ENCODE assay signal across 20 cellular contexts in the genomic region with DNA sequence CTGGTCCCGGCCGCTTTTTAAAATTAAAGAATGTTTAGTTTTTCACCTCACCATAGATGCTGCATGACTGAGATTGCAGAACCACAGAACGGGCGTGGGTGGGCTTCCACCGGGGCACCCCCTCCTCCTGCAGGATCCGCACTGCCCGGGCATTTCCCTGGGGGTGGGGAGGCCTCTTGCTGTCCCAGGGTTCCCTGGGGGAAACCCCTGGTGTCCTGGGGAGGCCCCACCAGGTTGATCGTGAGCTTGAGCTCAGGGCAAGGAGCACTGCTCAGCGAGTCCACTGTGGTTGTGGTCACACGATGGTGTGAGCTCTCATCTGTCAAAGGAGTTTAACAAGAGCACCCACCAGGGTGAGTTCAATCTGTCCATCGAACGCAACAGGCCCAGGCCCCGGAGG. TPM values are rescaled to one million over a fixed set of nuclear protein-coding genes. Genes with fewer than 3 reads are reported as not detected.
A peak's percentile ranks its signal among the peaks of the same experiment; 100 is the strongest.
DNase-seq lines count a peak whose midpoint lies in the region; TF ChIP-seq lines count a peak whose summit lies in the region.
"Had no signal": no experiment of that assay in that cellular context is flagged by ENCODE, and none has a peak within 500 bp of the region (broad histone marks: within the 10 kb centered on the region; RNA-seq: fewer than 3 reads in every experiment).

No MANE protein-coding gene starts in this region.

- intact Hi-C loops in activated T-helper 2 cell treated with anti-CD3 and anti-CD28 coated beads, Interferon-gamma antibody, Interleukin-2, Interleukin-4, amounts not matched to agents 10 μg/mL and 5 μg/mL and 100 μg/mL, durations not matched to agents 14 hours and 24 hours and 36 hours (cut with micrococcal nuclease): no loop called here

- H3K4me3 ChIP-seq in BLaER1 treated with 17β-estradiol and CSF1 and Interleukin-3, amounts not matched to agents 10 nM and 100 nM: no peak overlapping the region
- H3K4me3 ChIP-seq in OCI-LY1 (ENCODE audit: low read depth, low read length, poor library complexity, severe bottlenecking) (no peak overlapping the region), iPS-15b (ENCODE audit: low read depth, low read length) (no peak overlapping the region)
- H3K4me3 ChIP-seq: sigmoid colon, vagina had no signal

- no peaks in the 10 kb centered on the region for H3K9me3 Mint-ChIP-seq in activated CD4-positive, alpha-beta T cell treated with anti-CD3 and anti-CD28 coated beads, Interleukin-2, amount 10 ng/mL, durations not matched to agents 7 days and 5 days
- no peaks in the 10 kb centered on the region for H3K9me3 Mint-ChIP-seq in activated T-helper 2 cell treated with anti-CD3 and anti-CD28 coated beads, Interferon-gamma antibody, Interleukin-2, Interleukin-4, amounts not matched to agents 10 μg/mL and 5 μg/mL and 100 μg/mL, durations not matched to agents 14 hours and 24 hours and 36 hours
- H3K9me3 Mint-ChIP-seq: nephron had no signal

- peaks cover 9% of the 10 kb centered on the region for H3K4me1 Mint-ChIP-seq in activated CD4-positive, alpha-beta T cell treated with anti-CD3 and anti-CD28 coated beads, Interleukin-2, amount 10 ng/mL, durations not matched to agents 7 days and 5 days
- peaks cover 8% of the 10 kb centered on the region for H3K4me1 Mint-ChIP-seq in activated T-helper 2 cell treated with anti-CD3 and anti-CD28 coated beads, Interferon-gamma antibody, Interleukin-2, Interleukin-4, amounts not matched to agents 10 μg/mL and 5 μg/mL and 100 μg/mL, durations not matched to agents 14 hours and 24 hours and 36 hours (ENCODE audit: low read depth)

- peaks cover 49 to 98% (median 90%) of the 10 kb centered on the region in 10 experiments for H3K4me1 ChIP-seq in BLaER1 treated with 17β-estradiol and CSF1 and Interleukin-3, amounts not matched to agents 10 nM and 100 nM
- H3K4me1 ChIP-seq in OCI-LY1 (ENCODE audit: insufficient read depth, low read length, severe bottlenecking): peaks cover 44% of the 10 kb centered on the region
- H3K4me1 ChIP-seq in iPS-15b (ENCODE audit: control insufficient read depth, insufficient read depth, low read length): peaks cover 4% of the 10 kb centered on the region

- TF ChIP-seq CTCF in OCI-LY1 (IDR thresholded peaks at IDR 0.05; ENCODE audit: low read length): no peak

- H4K20me1 ChIP-seq in BLaER1 treated with 17β-estradiol and CSF1 and Interleukin-3, amounts not matched to agents 10 nM and 100 nM: peaks cover 0 to 4% (median 0%) of the 10 kb centered on the region in 11 experiments; a peak in 2 of 22 replicates
- no peaks in the 10 kb centered on the region for H4K20me1 ChIP-seq in OCI-LY1 (ENCODE audit: insufficient read depth, low read length)

- peak overlapping the region; percentile 32 to 95 (median 77) for H3K4me2 ChIP-seq in BLaER1 treated with 17β-estradiol and CSF1 and Interleukin-3, amounts not matched to agents 10 nM and 100 nM
- H3K4me2 ChIP-seq in OCI-LY1 (ENCODE audit: low read length): no peak overlapping the region

- no peaks in the 10 kb centered on the region for H3K36me3 Mint-ChIP-seq in activated CD4-positive, alpha-beta T cell treated with anti-CD3 and anti-CD28 coated beads, Interleukin-2, amount 10 ng/mL, durations not matched to agents 7 days and 5 days (ENCODE audit: low read depth)
- H3K36me3 Mint-ChIP-seq in activated T-helper 2 cell treated with anti-CD3 and anti-CD28 coated beads, Interferon-gamma antibody, Interleukin-2, Interleukin-4, amounts not matched to agents 10 μg/mL and 5 μg/mL and 100 μg/mL, durations not matched to agents 14 hours and 24 hours and 36 hours (ENCODE audit: low read depth): no peaks in the 10 kb centered on the region

- peak; percentile 40 for DNase-seq in activated CD4-positive, alpha-beta T cell treated with anti-CD3 and anti-CD28 coated beads for 48 hours
- no peak for DNase-seq in activated CD4-positive, alpha-beta T cell treated with anti-CD3 and anti-CD28 coated beads, Interleukin-2, amount 10 ng/mL, durations not matched to agents 7 days and 5 days
- no peak for DNase-seq in activated T-helper 2 cell treated with anti-CD3 and anti-CD28 coated beads, Interferon-gamma antibody, Interleukin-2, Interleukin-4, amounts not matched to agents 10 μg/mL and 5 μg/mL and 100 μg/mL, durations not matched to agents 14 hours and 24 hours and 36 hours (ENCODE audit: low spot score)
- no peak for DNase-seq in NCI-H1417 treated with DMSO at 0.1 percent for 48 hours (lab: John Stamatoyannopoulos, UW)
- no peak for DNase-seq in GM19240 (ENCODE audit: insufficient read length, low spot score)
- DNase-seq: activated gamma-delta T cell treated with Interleukin-2 at 50 U/mL for 16 hours; aorta; BE2C; effector CD8-positive, alpha-beta T cell; EL; left colon; mesendoderm; NCI-H2029 treated with DMSO at 0.1 percent for 48 hours; NK-92 treated with Interleukin-12 subunit alpha and Interleukin-12 subunit beta, amount 100 ng/mL, for 24 hours; sigmoid colon had no signal

- peak overlapping the region in 3 of 11 experiments; percentile 21 to 26 (median 22); a peak in 5 of 22 replicates for H3K9ac ChIP-seq in BLaER1 treated with 17β-estradiol and CSF1 and Interleukin-3, amounts not matched to agents 10 nM and 100 nM
- H3K9ac ChIP-seq in OCI-LY1 (ENCODE audit: low read length): no peak overlapping the region
- H3K9ac ChIP-seq in iPS-15b (ENCODE audit: low read depth, low read length): peak overlapping the region; percentile 37

- no peak overlapping the region for H3K4me3 Mint-ChIP-seq in activated CD4-positive, alpha-beta T cell treated with anti-CD3 and anti-CD28 coated beads, Interleukin-2, amount 10 ng/mL, durations not matched to agents 7 days and 5 days
- no peak overlapping the region for H3K4me3 Mint-ChIP-seq in activated T-helper 2 cell treated with anti-CD3 and anti-CD28 coated beads, Interferon-gamma antibody, Interleukin-2, Interleukin-4, amounts not matched to agents 10 μg/mL and 5 μg/mL and 100 μg/mL, durations not matched to agents 14 hours and 24 hours and 36 hours (ENCODE audit: low read depth)
- H3K4me3 Mint-ChIP-seq: nephron had no signal

- H3K9me3 ChIP-seq in BLaER1 treated with 17β-estradiol and CSF1 and Interleukin-3, amounts not matched to agents 10 nM and 100 nM (replicated peaks in 1 of 11): peaks cover 0 to 6% (median 0%) of the 10 kb centered on the region in 11 experiments; a peak in 1 of 22 replicates
- H3K9me3 ChIP-seq in OCI-LY1 (ENCODE audit: low read length) (peaks cover 4% of the 10 kb centered on the region), iPS-15b (ENCODE audit: control insufficient read depth, insufficient read depth, low read length) (no peaks in the 10 kb centered on the region)
- H3K9me3 ChIP-seq: BE2C, sigmoid colon, vagina had no signal

- no peak overlapping the region for H3K27ac Mint-ChIP-seq in activated CD4-positive, alpha-beta T cell treated with anti-CD3 and anti-CD28 coated beads, Interleukin-2, amount 10 ng/mL, durations not matched to agents 7 days and 5 days
- no peak overlapping the region for H3K27ac Mint-ChIP-seq in activated T-helper 2 cell treated with anti-CD3 and anti-CD28 coated beads, Interferon-gamma antibody, Interleukin-2, Interleukin-4, amounts not matched to agents 10 μg/mL and 5 μg/mL and 100 μg/mL, durations not matched to agents 14 hours and 24 hours and 36 hours
- H3K27ac Mint-ChIP-seq: nephron had no signal

- no peaks in the 10 kb centered on the region for H3K9me2 ChIP-seq in OCI-LY1 (ENCODE audit: low read depth, low read length)

- H2AFZ ChIP-seq in OCI-LY1 (ENCODE audit: low read length): no peak overlapping the region

- peak overlapping the region in 3 of 11 experiments; percentile 23 to 35 (median 35); a peak in 3 of 22 replicates for H3K27ac ChIP-seq in BLaER1 treated with 17β-estradiol and CSF1 and Interleukin-3, amounts not matched to agents 10 nM and 100 nM
- peak overlapping the region; percentile 74 for H3K27ac ChIP-seq in OCI-LY1 (ENCODE audit: low read depth, low read length, poor library complexity, severe bottlenecking)
- H3K27ac ChIP-seq: sigmoid colon, vagina had no signal

- H3K27me3 ChIP-seq in BLaER1 treated with 17β-estradiol and CSF1 and Interleukin-3, amounts not matched to agents 10 nM and 100 nM: peaks cover 0 to 18% (median 0%) of the 10 kb centered on the region in 11 experiments; a peak in 6 of 22 replicates
- H3K27me3 ChIP-seq in OCI-LY1 (ENCODE audit: insufficient read depth, low read length) (no peaks in the 10 kb centered on the region), iPS-15b (ENCODE audit: control insufficient read depth, insufficient read depth, low read length) (peaks cover 13% of the 10 kb centered on the region)

- peaks cover 13% of the 10 kb centered on the region for H3K27me3 Mint-ChIP-seq in activated CD4-positive, alpha-beta T cell treated with anti-CD3 and anti-CD28 coated beads, Interleukin-2, amount 10 ng/mL, durations not matched to agents 7 days and 5 days
- H3K27me3 Mint-ChIP-seq in activated T-helper 2 cell treated with anti-CD3 and anti-CD28 coated beads, Interferon-gamma antibody, Interleukin-2, Interleukin-4, amounts not matched to agents 10 μg/mL and 5 μg/mL and 100 μg/mL, durations not matched to agents 14 hours and 24 hours and 36 hours (ENCODE audit: low read depth): peaks cover 18% of the 10 kb centered on the region

- POLR2A ChIA-PET in activated CD4-positive, alpha-beta T cell treated with anti-CD3 and anti-CD28 coated beads, Interleukin-2, amount 10 ng/mL, durations not matched to agents 7 days and 5 days (lab: Charles Lee): no interaction called here

- H3F3A ChIP-seq in OCI-LY1 (ENCODE audit: insufficient read depth, low read length): peaks cover 8% of the 10 kb centered on the region; the same call in 1 of the 2 replicates

- no peaks in the 10 kb centered on the region for H3K36me3 ChIP-seq in BLaER1 treated with 17β-estradiol and CSF1 and Interleukin-3, amounts not matched to agents 10 nM and 100 nM
- peaks cover 7% of the 10 kb centered on the region; the same call in 1 of the 2 replicates for H3K36me3 ChIP-seq in OCI-LY1 (ENCODE audit: insufficient read depth, low read length)
- H3K36me3 ChIP-seq in iPS-15b (ENCODE audit: control insufficient read depth, insufficient read depth, low read length): no peaks in the 10 kb centered on the region
- H3K36me3 ChIP-seq: BE2C, sigmoid colon, vagina had no signal

- CTCF ChIA-PET in activated CD4-positive, alpha-beta T cell treated with anti-CD3 and anti-CD28 coated beads, Interleukin-2, amount 10 ng/mL, durations not matched to agents 7 days and 5 days (lab: Charles Lee): no interaction called here

- no peaks in the 10 kb centered on the region for H3K79me2 ChIP-seq in OCI-LY1 (ENCODE audit: insufficient read depth, low read length)

RNA-seq across cellular contexts. Expression of gene TCF3, which starts 11.4 kb away (rescaled TPM):
- 10 to 100 TPM; 84.5 to 85.9 TPM for total RNA-seq in activated CD4-positive, alpha-beta T cell treated with anti-CD3 and anti-CD28 coated beads, Interleukin-2, amount 10 ng/mL, durations not matched to agents 7 days and 5 days
- total RNA-seq in activated T-helper 2 cell treated with anti-CD3 and anti-CD28 coated beads, Interferon-gamma antibody, Interleukin-2, Interleukin-4, amounts not matched to agents 10 μg/mL and 5 μg/mL and 100 μg/mL, durations not matched to agents 14 hours and 24 hours and 36 hours: 153 and 173 TPM in 2 replicates

RNA-seq across cellular contexts. Expression of gene UQCR11, which starts 58.6 kb away (rescaled TPM):
- 100 to 1,000 TPM; 144 to 184 TPM for total RNA-seq in activated CD4-positive, alpha-beta T cell treated with anti-CD3 and anti-CD28 coated beads, Interleukin-2, amount 10 ng/mL, durations not matched to agents 7 days and 5 days
- 163 and 184 TPM in 2 replicates for total RNA-seq in activated T-helper 2 cell treated with anti-CD3 and anti-CD28 coated beads, Interferon-gamma antibody, Interleukin-2, Interleukin-4, amounts not matched to agents 10 μg/mL and 5 μg/mL and 100 μg/mL, durations not matched to agents 14 hours and 24 hours and 36 hours
